8 cellular contexts compared by ENCODE assay signal in the genomic region with DNA sequence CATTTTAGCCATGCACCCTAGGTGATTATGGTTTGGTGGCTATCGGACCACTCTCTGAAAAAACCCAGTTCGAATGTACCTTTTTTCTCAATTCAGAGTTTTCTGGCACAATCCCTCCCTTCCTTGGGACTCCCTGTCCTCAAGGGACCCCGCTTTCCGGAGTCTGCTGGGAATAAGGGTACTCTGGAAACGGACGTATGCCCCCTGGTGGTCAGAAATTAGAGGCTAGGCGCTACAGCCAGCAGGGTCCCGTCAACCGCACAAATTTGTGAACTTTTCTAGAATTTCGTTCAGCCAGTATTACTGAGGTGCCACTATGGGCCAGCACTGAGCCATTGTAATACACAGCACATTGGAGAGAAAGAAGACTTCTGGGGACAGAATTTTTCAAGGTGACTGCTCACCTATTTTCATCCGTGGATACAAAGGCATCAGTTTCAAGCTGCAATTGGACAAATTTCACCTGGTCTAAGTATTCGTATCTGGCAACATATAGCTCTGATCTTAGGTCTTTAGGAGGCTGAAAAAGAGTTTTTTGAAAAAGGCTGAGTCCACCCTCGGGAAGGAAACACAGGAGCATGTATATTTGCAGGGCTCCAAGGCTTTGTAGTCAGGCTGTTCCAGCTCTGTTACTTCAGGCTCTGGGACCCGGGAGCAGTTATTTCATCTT. TPM values are rescaled to one million over a fixed set of nuclear protein-coding genes. Genes with fewer than 3 reads are reported as not detected.
DNase-seq lines count a peak whose midpoint lies in the region; ATAC-seq and TF ChIP-seq lines count a peak whose summit lies in the region.

No MANE protein-coding gene starts in this region.

- H3K4me1 ChIP-seq in neutrophil (ENCODE audit: control insufficient read depth in 1 of 2, insufficient read depth in 1 of 2, low read depth in 1 of 2, low read length in 1 of 2): peaks cover 0 to 3% of the 10 kb centered on the region in 2 experiments

- in situ Hi-C loops in KBM-7 (cut with MboI; ENCODE audit: low pct_unique_long_range_greater_than_20kb, low sequenced_read_pairs): no loop called here

- TF ChIP-seq CTCF in fibroblast of the aortic adventitia (IDR thresholded peaks at IDR 0.05; ENCODE audit: insufficient read depth, low read length): peak; percentile 90
- TF ChIP-seq CTCF in neutrophil (IDR thresholded peaks at IDR 0.05): peak; percentile 78

- H3K36me3 ChIP-seq in neutrophil: no peaks in the 10 kb centered on the region

- no peaks in the 10 kb centered on the region for H3K9me3 Mint-ChIP-seq in activated T-helper 1 cell treated with anti-CD3 and anti-CD28 coated beads, Interleukin-12 subunit alpha, Interleukin-12 subunit beta, Interleukin-2, Interleukin-4 antibody, amounts not matched to agents 30 ng/mL and 10 ng/mL and 1 ng/mL, durations not matched to agents 14 hours and 24 hours and 36 hours

- no peak overlapping the region for H3K27ac Mint-ChIP-seq in activated T-helper 1 cell treated with anti-CD3 and anti-CD28 coated beads, Interleukin-12 subunit alpha, Interleukin-12 subunit beta, Interleukin-2, Interleukin-4 antibody, amounts not matched to agents 30 ng/mL and 10 ng/mL and 1 ng/mL, durations not matched to agents 14 hours and 24 hours and 36 hours

- H3K27ac ChIP-seq in neutrophil: no peak overlapping the region

- no peaks in the 10 kb centered on the region for H3K9me3 ChIP-seq in neutrophil

- no peak overlapping the region for H3K4me3 ChIP-seq in fibroblast of the aortic adventitia (ENCODE audit: low read depth, low read length)
- no peak overlapping the region for H3K4me3 ChIP-seq in neutrophil (ENCODE audit: low read depth in 1 of 2, low read length in 1 of 2)

- no peaks in the 10 kb centered on the region for H3K36me3 Mint-ChIP-seq in activated T-helper 1 cell treated with anti-CD3 and anti-CD28 coated beads, Interleukin-12 subunit alpha, Interleukin-12 subunit beta, Interleukin-2, Interleukin-4 antibody, amounts not matched to agents 30 ng/mL and 10 ng/mL and 1 ng/mL, durations not matched to agents 14 hours and 24 hours and 36 hours (ENCODE audit: low read depth)

- ATAC-seq in GM18502 (IDR thresholded peaks at IDR 0.05; ENCODE audit: poor library complexity, unreplicated experiment): no peak

- no peak overlapping the region for H3K4me3 Mint-ChIP-seq in activated T-helper 1 cell treated with anti-CD3 and anti-CD28 coated beads, Interleukin-12 subunit alpha, Interleukin-12 subunit beta, Interleukin-2, Interleukin-4 antibody, amounts not matched to agents 30 ng/mL and 10 ng/mL and 1 ng/mL, durations not matched to agents 14 hours and 24 hours and 36 hours

- peaks cover 4% of the 10 kb centered on the region for H3K27me3 Mint-ChIP-seq in activated T-helper 1 cell treated with anti-CD3 and anti-CD28 coated beads, Interleukin-12 subunit alpha, Interleukin-12 subunit beta, Interleukin-2, Interleukin-4 antibody, amounts not matched to agents 30 ng/mL and 10 ng/mL and 1 ng/mL, durations not matched to agents 14 hours and 24 hours and 36 hours (ENCODE audit: insufficient read depth)

- DNase-seq in GM04504 (ENCODE audit: low read depth) (peak; percentile 76), KBM-7 (peak; percentile 91), RPMI8226 (peak; percentile 89), fibroblast of the aortic adventitia (ENCODE audit: low read depth) (peak; percentile 89), stromal cell of bone marrow (ENCODE audit: low read depth) (peak; percentile 75)
- DNase-seq in activated T-helper 1 cell treated with anti-CD3 and anti-CD28 coated beads, Interleukin-12 subunit alpha, Interleukin-12 subunit beta, Interleukin-2, Interleukin-4 antibody, amounts not matched to agents 30 ng/mL and 10 ng/mL and 1 ng/mL, durations not matched to agents 14 hours and 24 hours and 36 hours (ENCODE audit: low spot score): peak; percentile 55

- H3K27me3 ChIP-seq in neutrophil: peaks cover 5% of the 10 kb centered on the region

- peaks cover 9% of the 10 kb centered on the region for H3K4me1 Mint-ChIP-seq in activated T-helper 1 cell treated with anti-CD3 and anti-CD28 coated beads, Interleukin-12 subunit alpha, Interleukin-12 subunit beta, Interleukin-2, Interleukin-4 antibody, amounts not matched to agents 30 ng/mL and 10 ng/mL and 1 ng/mL, durations not matched to agents 14 hours and 24 hours and 36 hours (ENCODE audit: low read depth)

- intact Hi-C loops in activated T-helper 1 cell treated with anti-CD3 and anti-CD28 coated beads, Interleukin-12 subunit alpha, Interleukin-12 subunit beta, Interleukin-2, Interleukin-4 antibody, amounts not matched to agents 30 ng/mL and 10 ng/mL and 1 ng/mL, durations not matched to agents 14 hours and 24 hours and 36 hours (cut with micrococcal nuclease): loop anchor here (1.0 to 2.0 kb wide), 3 partner anchors 39 to 95 kb away; partner anchors contain the start of gene MYO18A

RNA-seq across cellular contexts. Expression of gene CRYBA1, which starts 27.1 kb away (rescaled TPM):
- total RNA-seq in activated T-helper 1 cell treated with anti-CD3 and anti-CD28 coated beads, Interleukin-12 subunit alpha, Interleukin-12 subunit beta, Interleukin-2, Interleukin-4 antibody, amounts not matched to agents 30 ng/mL and 10 ng/mL and 1 ng/mL, durations not matched to agents 14 hours and 24 hours and 36 hours: not detected in 2 replicates
- total RNA-seq in fibroblast of the aortic adventitia (ENCODE audit: low replicate concordance): not detected in 2 replicates

RNA-seq across cellular contexts. Expression of gene MYO18A, which starts 39.3 kb away (rescaled TPM):
- total RNA-seq in activated T-helper 1 cell treated with anti-CD3 and anti-CD28 coated beads, Interleukin-12 subunit alpha, Interleukin-12 subunit beta, Interleukin-2, Interleukin-4 antibody, amounts not matched to agents 30 ng/mL and 10 ng/mL and 1 ng/mL, durations not matched to agents 14 hours and 24 hours and 36 hours: 38.2 and 40.5 TPM in 2 replicates
- 78.3 and 82.8 TPM in 2 replicates for total RNA-seq in fibroblast of the aortic adventitia (ENCODE audit: low replicate concordance)
